In the genomic region with DNA sequence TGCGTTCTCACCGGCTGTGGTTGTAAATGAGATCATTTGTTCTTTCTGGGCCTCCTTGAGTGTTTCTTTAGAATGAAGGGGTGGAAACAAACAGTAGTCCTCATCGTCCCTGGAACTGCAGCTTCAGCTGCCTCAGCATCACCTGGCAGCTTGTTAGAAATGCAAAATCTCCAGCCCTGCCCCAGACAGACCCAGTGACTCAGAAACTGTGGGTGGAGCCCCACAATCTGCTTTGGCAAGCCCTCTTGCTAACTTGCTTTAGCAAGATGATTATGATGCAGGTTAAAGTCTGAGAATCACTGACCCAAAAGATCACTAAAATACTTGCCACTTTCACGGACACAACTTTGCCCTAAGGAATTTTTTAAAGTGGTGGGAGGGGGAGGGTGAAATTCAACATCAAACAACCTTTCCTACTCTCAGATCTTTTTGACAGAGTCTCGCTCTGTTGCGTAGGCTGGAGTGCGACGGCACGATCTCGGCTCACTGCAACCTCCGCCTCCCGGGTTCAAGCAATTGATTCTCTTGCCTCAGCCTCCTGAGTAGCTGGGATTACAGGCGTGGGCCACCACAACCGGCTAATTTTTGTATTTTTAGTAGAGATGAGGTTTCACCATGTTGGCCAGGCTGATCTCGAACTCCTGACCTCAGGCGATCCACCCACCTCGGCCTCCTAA, we compare ENCODE assay signal across 14 cellular contexts.
DNase-seq lines count a peak whose midpoint lies in the region; ATAC-seq and TF ChIP-seq lines count a peak whose summit lies in the region.
"Had no signal": no experiment of that assay in that cellular context is flagged by ENCODE, and none has a peak within 500 bp of the region (broad histone marks: within the 10 kb centered on the region; RNA-seq: fewer than 3 reads in every experiment).

No MANE protein-coding gene starts in this region.

- no peaks in the 10 kb centered on the region for H3K27me3 ChIP-seq in HUES48 (ENCODE audit: control insufficient read depth, insufficient read depth, low read length)
- no peaks in the 10 kb centered on the region for H3K27me3 ChIP-seq in prostate gland (replicated peaks; ENCODE audit: insufficient read depth)
- H3K27me3 ChIP-seq in MM.1S (replicated peaks; ENCODE audit: insufficient read depth, low read length), result no peaks in the 10 kb centered on the region
- H3K27me3 ChIP-seq: SJSA1, tibial nerve had no signal

- no peak overlapping the region for H3K4me2 ChIP-seq in MM.1S (ENCODE audit: low read depth, low read length)

- H3K9me3 ChIP-seq in HUES48 (ENCODE audit: control insufficient read depth, insufficient read depth, low read length), result no peaks in the 10 kb centered on the region
- no peaks in the 10 kb centered on the region for H3K9me3 ChIP-seq in iPS-18c (ENCODE audit: control insufficient read depth, insufficient read depth, low read length)
- H3K9me3 ChIP-seq in prostate gland, result no peaks in the 10 kb centered on the region
- no peaks in the 10 kb centered on the region for H3K9me3 ChIP-seq in MM.1S (replicated peaks; ENCODE audit: insufficient read depth, low read length)
- H3K9me3 ChIP-seq: pancreas, SJSA1, tibial nerve had no signal

- no peak for ATAC-seq in HG03469 (IDR thresholded peaks at IDR 0.05; ENCODE audit: unreplicated experiment)
- ATAC-seq: effector memory CD8-positive, alpha-beta T cell had no signal

- H3K9me3 Mint-ChIP-seq in brain, result no peaks in the 10 kb centered on the region

- H3K36me3 Mint-ChIP-seq in brain, result no peaks in the 10 kb centered on the region
- H3K36me3 Mint-ChIP-seq: immature natural killer cell had no signal

- H4K20me1 ChIP-seq in MM.1S (ENCODE audit: insufficient read depth, low read length), result no peaks in the 10 kb centered on the region

- H3K27me3 Mint-ChIP-seq in brain, result no peaks in the 10 kb centered on the region
- H3K27me3 Mint-ChIP-seq: effector memory CD8-positive, alpha-beta T cell had no signal

- H3K79me2 ChIP-seq in MM.1S (ENCODE audit: low read length), result no peaks in the 10 kb centered on the region

- no peaks in the 10 kb centered on the region for H3K9me2 ChIP-seq in MM.1S (replicated peaks; ENCODE audit: insufficient read depth, low read length)

- peak overlapping the region; percentile 93 for H3K27ac ChIP-seq in HUES48 (ENCODE audit: low read depth, low read length)
- no peak overlapping the region for H3K27ac ChIP-seq in prostate gland
- H3K27ac ChIP-seq in MM.1S (ENCODE audit: low read length), result no peak overlapping the region
- H3K27ac ChIP-seq: pancreas, SJSA1, tibial nerve had no signal

- no peak for TF ChIP-seq POLR2A in prostate gland (IDR thresholded peaks at IDR 0.05)

- H3K4me1 ChIP-seq in HUES48 (ENCODE audit: control insufficient read depth, insufficient read depth, low read length) (peaks cover 55% of the 10 kb centered on the region), prostate gland (replicated peaks) (no peaks in the 10 kb centered on the region), MM.1S (ENCODE audit: low read length) (no peaks in the 10 kb centered on the region)
- H3K4me1 ChIP-seq: pancreas, SJSA1, tibial nerve had no signal

- DNase-seq in prostate gland (ENCODE audit: low spot score) (peak; percentile 5), NCI-H526 treated with DMSO at 0.1 percent for 48 hours (lab: John Stamatoyannopoulos, UW) (no peak), NCI-H82 (lab: John Stamatoyannopoulos, UW) (no peak), MM.1S (no peak)
- DNase-seq: activated gamma-delta T cell treated with Interleukin-2 at 50 U/mL for 16 hours; effector memory CD8-positive, alpha-beta T cell; immature natural killer cell; pancreas had no signal

- WGBS in prostate gland, result 52% methylated on average over 17 of the region's 17 CpGs

- H3K27ac Mint-ChIP-seq in brain, result peak overlapping the region; percentile 2 to 91 (median 38)
- H3K27ac Mint-ChIP-seq: effector memory CD8-positive, alpha-beta T cell; immature natural killer cell had no signal

- H3K36me3 ChIP-seq in HUES48 (ENCODE audit: control insufficient read depth, insufficient read depth, low read length) (no peaks in the 10 kb centered on the region), prostate gland (no peaks in the 10 kb centered on the region), MM.1S (replicated peaks; ENCODE audit: insufficient read depth, low read length) (no peaks in the 10 kb centered on the region)
- H3K36me3 ChIP-seq: pancreas, SJSA1, tibial nerve had no signal

- peaks cover 46% of the 10 kb centered on the region for H3K4me1 Mint-ChIP-seq in brain
- H3K4me1 Mint-ChIP-seq: immature natural killer cell had no signal

- peak overlapping the region; percentile 60 for H3K9ac ChIP-seq in HUES48 (ENCODE audit: low read depth, low read length)
- no peak overlapping the region for H3K9ac ChIP-seq in MM.1S (ENCODE audit: low read length)

- no peak overlapping the region for H2AFZ ChIP-seq in MM.1S (ENCODE audit: low read length)

- peak overlapping the region in 2 of 5 experiments; percentile 28 to 65 for H3K4me3 Mint-ChIP-seq in brain
- H3K4me3 Mint-ChIP-seq: effector memory CD8-positive, alpha-beta T cell; immature natural killer cell had no signal

- intact Hi-C loops in prostate gland (cut with DNase I), result loop anchor here (10.0 kb wide), 1 partner anchor 288 kb away; no protein-coding TSS in a partner anchor

- TF ChIP-seq CTCF in brain (conservative IDR thresholded peaks at IDR 0.05) (no peak), prostate gland (IDR thresholded peaks at IDR 0.05) (no peak), MM.1S (IDR thresholded peaks at IDR 0.05; ENCODE audit: low read length) (no peak)

- no peaks in the 10 kb centered on the region for H3F3A ChIP-seq in MM.1S (ENCODE audit: insufficient read depth, low read length)

- H3K4me3 ChIP-seq in HUES48 (ENCODE audit: low read depth, low read length) (peak overlapping the region; percentile 53), iPS-18c (ENCODE audit: insufficient read depth, low read depth, low read length) (peak overlapping the region; percentile 31; the same call in 1 of the 2 replicates), prostate gland (no peak overlapping the region), MM.1S (ENCODE audit: low read length) (no peak overlapping the region)
- H3K4me3 ChIP-seq: pancreas, SJSA1, tibial nerve had no signal

Comparison
In these comparisons a context has a peak if more than half of its experiments do, and no peak if none do; other contexts are left out.
1. H3K4me3 ChIP-seq: peak in HUES48 (single experiment) and iPS-18c (single experiment); none in prostate gland (0 of 2) and MM.1S (single experiment).